ENCODE assay signal across 1 cellular context in genomic region chr7:542131-542934, GRCh38.
TF ChIP-seq lines count a peak whose summit lies in the region.

No MANE protein-coding gene starts in this region.

TF ChIP-seq in GM23338, 12 proteins besides CTCF, POLR2A, EP300 and RAD21:
- TF ChIP-seq EZH2phosphoT487 (IDR thresholded peaks at IDR 0.05; ENCODE audit: unreplicated experiment) (no peak), CREB1 (CRISPR knock-in tag; IDR thresholded peaks at IDR 0.05; ENCODE audit: low read depth) (no peak), EZH2 (IDR thresholded peaks at IDR 0.05; ENCODE audit: low read depth, unreplicated experiment) (no peak), STAT1 (IDR thresholded peaks at IDR 0.05; ENCODE audit: unreplicated experiment) (no peak), JUNB (IDR thresholded peaks at IDR 0.05; ENCODE audit: unreplicated experiment) (no peak), ZNF331 (CRISPR knock-in tag; IDR thresholded peaks at IDR 0.05; ENCODE audit: low read depth) (no peak)
